ENCODE assay signal across 11 cellular contexts in the genomic region with DNA sequence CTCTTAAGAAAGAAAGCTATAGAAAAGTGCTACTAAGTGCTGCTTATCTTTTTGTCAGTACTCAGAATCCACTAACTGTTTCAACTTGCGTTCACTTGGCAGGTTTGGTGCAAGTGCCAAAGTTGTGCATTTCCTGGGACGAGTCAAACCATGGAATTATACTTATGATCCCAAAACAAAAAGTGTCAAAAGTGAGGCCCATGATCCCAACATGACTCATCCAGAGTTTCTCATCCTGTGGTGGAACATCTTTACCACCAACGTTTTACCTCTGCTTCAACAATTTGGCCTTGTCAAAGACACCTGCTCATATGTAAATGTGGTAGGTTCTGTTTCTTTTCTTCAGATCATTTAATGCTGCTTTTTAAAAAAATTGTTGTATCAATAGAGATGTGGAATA.
"Had no signal": no experiment of that assay in that cellular context is flagged by ENCODE, and none has a peak within 500 bp of the region (broad histone marks: within the 10 kb centered on the region; RNA-seq: fewer than 3 reads in every experiment).

No MANE protein-coding gene starts in this region.

- H3K27ac ChIP-seq: adrenal gland, testis had no signal

- H3K9me3 ChIP-seq: sigmoid colon, testis had no signal

- H3K4me1 ChIP-seq: adrenal gland had no signal

- H3K27me3 ChIP-seq: adrenal gland, sigmoid colon, testis had no signal

- H3K4me3 ChIP-seq: adrenal gland, sigmoid colon, testis had no signal

- ATAC-seq: left colon; stimulated activated naive CD8-positive, alpha-beta T cell treated with anti-CD3 and anti-CD28 coated beads, Interleukin-15, Interleukin-2, amounts not matched to agents 100 U/mL and 50 U/mL, for 24 hours; WTC11 had no signal

- DNase-seq: activated CD4-positive, alpha-beta T cell treated with anti-CD3 and anti-CD28 coated beads, Interleukin-2, amount 10 ng/mL, durations not matched to agents 7 days and 5 days; activated CD8-positive, alpha-beta memory T cell treated with anti-CD3 and anti-CD28 coated beads for 24 hours; activated naive CD4-positive, alpha-beta T cell treated with anti-CD3 and anti-CD28 coated beads, Interleukin-2, amount 50 U/mL, for 16 hours; adrenal gland; immature natural killer cell; left colon; sigmoid colon; stimulated activated CD4-positive, alpha-beta T cell treated with anti-CD3 and anti-CD28 coated beads, Interleukin-12 subunit alpha, Interleukin-12 subunit beta, amount 100 ng/mL, for 4 hours; stimulated activated naive CD8-positive, alpha-beta T cell treated with anti-CD3 and anti-CD28 coated beads, Interleukin-15, Interleukin-2, amounts not matched to agents 100 U/mL and 50 U/mL, for 24 hours; testis had no signal
